Comparison of ENCODE assay signal across 25 cellular contexts in genomic region chr19:18868380-18869230, GRCh38. TPM values are rescaled to one million over a fixed set of nuclear protein-coding genes. Genes with fewer than 3 reads are reported as not detected.
DNase-seq lines count a peak whose midpoint lies in the region; ATAC-seq and TF ChIP-seq lines count a peak whose summit lies in the region.
"Had no signal": no experiment of that assay in that cellular context is flagged by ENCODE, and none has a peak within 500 bp of the region (broad histone marks: within the 10 kb centered on the region; RNA-seq: fewer than 3 reads in every experiment).

No MANE protein-coding gene starts in this region.

- no peaks in the 10 kb centered on the region for H3K27me3 Mint-ChIP-seq in type B pancreatic cell

- ATAC-seq in HG03159 (IDR thresholded peaks at IDR 0.05; ENCODE audit: unreplicated experiment) = no peak
- ATAC-seq: activated CD4-positive, CD25-positive, alpha-beta regulatory T cell treated with anti-CD3 and anti-CD28 coated beads, Interleukin-2, amount 50 U/mL, for 24 hours; activated CD8-positive, alpha-beta T cell treated with anti-CD3 and anti-CD28 coated beads, Interleukin-2, amount 10 ng/mL, durations not matched to agents 7 days and 5 days had no signal

- peak overlapping the region; percentile 40 for H3K4me3 ChIP-seq in left ventricle myocardium inferior
- H3K4me3 ChIP-seq in suprapubic skin = peak overlapping the region; percentile 40
- H3K4me3 ChIP-seq: hepatocyte, upper lobe of left lung had no signal

- peaks cover 39% of the 10 kb centered on the region for H3K27me3 ChIP-seq in left ventricle myocardium inferior (ENCODE audit: low read depth)
- H3K27me3 ChIP-seq in suprapubic skin = peaks cover 15% of the 10 kb centered on the region
- H3K27me3 ChIP-seq: hepatocyte had no signal

- DNase-seq in left ventricle myocardium inferior (no peak), cardiac septum (ENCODE audit: low spot score) (no peak), cerebellar cortex (ENCODE audit: low spot score) (peak; percentile 46), left kidney (ENCODE audit: low read depth, low spot score) (peak; percentile 84), suprapubic skin (ENCODE audit: low spot score in 2 of 2) (peak in 1 of 2 donors; percentile 72), type B pancreatic cell (ENCODE audit: extremely low spot score, unreplicated experiment) (no peak)
- DNase-seq in activated CD4-positive, alpha-beta T cell treated with anti-CD3 and anti-CD28 coated beads for 1 hour = no peak
- DNase-seq: activated CD8-positive, alpha-beta T cell treated with anti-CD3 and anti-CD28 coated beads, Interleukin-2, amount 10 ng/mL, durations not matched to agents 7 days and 5 days; activated naive CD4-positive, alpha-beta T cell treated with Interleukin-2 at 50 U/mL for 16 hours; activated T-cell treated with anti-CD3 and anti-CD28 coated beads, Interleukin-2, amount 50 U/mL, for 24 hours; AML-193; DND-41; GOT3; islet precursor cell; KBM-7; NCI-H146; NCI-H2171; NCI-H526; RPMI8226; stimulated activated CD4-positive, alpha-beta T cell treated with anti-CD3 and anti-CD28 coated beads, Interleukin-4, amount 100 ng/mL, for 1 hour; stomach had no signal

- WGBS in suprapubic skin = 69% methylated on average over 9 of the region's 108 CpGs

- TF ChIP-seq POLR2A in suprapubic skin (IDR thresholded peaks at IDR 0.05) = no peak

- no peaks in the 10 kb centered on the region for H3K9me3 ChIP-seq in left ventricle myocardium inferior (replicated peaks)
- H3K9me3 ChIP-seq in suprapubic skin = no peaks in the 10 kb centered on the region
- H3K9me3 ChIP-seq: stomach, upper lobe of left lung had no signal

- peak; percentile 12 for TF ChIP-seq CTCF in left ventricle myocardium inferior (IDR thresholded peaks at IDR 0.05; ENCODE audit: borderline replicate concordance)
- TF ChIP-seq CTCF in suprapubic skin (IDR thresholded peaks at IDR 0.05) = no peak
- no peak for TF ChIP-seq CTCF in type B pancreatic cell (conservative IDR thresholded peaks at IDR 0.05)

- no peak overlapping the region for H3K4me3 Mint-ChIP-seq in type B pancreatic cell
- H3K4me3 Mint-ChIP-seq: activated CD8-positive, alpha-beta T cell treated with anti-CD3 and anti-CD28 coated beads, Interleukin-2, amount 10 ng/mL, durations not matched to agents 7 days and 5 days; activated T-cell treated with anti-CD3 and anti-CD28 coated beads, Interleukin-2, amount 50 U/mL, for 24 hours had no signal

- H3K27ac ChIP-seq in left ventricle myocardium inferior (replicated peaks) = no peak overlapping the region
- no peak overlapping the region for H3K27ac ChIP-seq in suprapubic skin
- H3K27ac ChIP-seq: hepatocyte, stomach, upper lobe of left lung had no signal

- H3K36me3 ChIP-seq in left ventricle myocardium inferior (peaks cover 41% of the 10 kb centered on the region), suprapubic skin (peaks cover 35% of the 10 kb centered on the region)

- H3K27ac Mint-ChIP-seq in type B pancreatic cell = no peak overlapping the region
- H3K27ac Mint-ChIP-seq: activated CD8-positive, alpha-beta T cell treated with anti-CD3 and anti-CD28 coated beads, Interleukin-2, amount 10 ng/mL, durations not matched to agents 7 days and 5 days; activated T-cell treated with anti-CD3 and anti-CD28 coated beads, Interleukin-2, amount 50 U/mL, for 24 hours had no signal

- H3K36me3 Mint-ChIP-seq in type B pancreatic cell = peaks cover 10% of the 10 kb centered on the region

- no peaks in the 10 kb centered on the region for H3K9me3 Mint-ChIP-seq in type B pancreatic cell
- H3K9me3 Mint-ChIP-seq: activated T-cell treated with anti-CD3 and anti-CD28 coated beads, Interleukin-2, amount 50 U/mL, for 24 hours had no signal

- intact Hi-C loops in left ventricle myocardium inferior (cut with micrococcal nuclease) = no loop called here
- intact Hi-C loops in cardiac septum (cut with DNase I) = no loop called here

- no peak for TF ChIP-seq EP300 in suprapubic skin (IDR thresholded peaks at IDR 0.05)

- H3K4me1 Mint-ChIP-seq in type B pancreatic cell (ENCODE audit: unreplicated experiment) = peaks cover 8% of the 10 kb centered on the region

- peaks cover 25% of the 10 kb centered on the region for H3K4me1 ChIP-seq in left ventricle myocardium inferior
- H3K4me1 ChIP-seq in suprapubic skin = peaks cover 22% of the 10 kb centered on the region

RNA-seq across cellular contexts. Expression of gene CERS1, which starts 27.4 kb away (rescaled TPM):
- total RNA-seq in left ventricle myocardium inferior (1.4 TPM), cardiac septum (1.8 TPM), suprapubic skin (under 1 TPM in 1 of 4 donors, not detected in 3; 0.68 TPM), type B pancreatic cell (ENCODE audit: low replicate concordance) (6.4 and 14.8 TPM in 2 replicates)
- total RNA-seq: activated CD8-positive, alpha-beta T cell treated with anti-CD3 and anti-CD28 coated beads, Interleukin-2, amount 10 ng/mL, durations not matched to agents 7 days and 5 days had no signal

RNA-seq across cellular contexts. Expression of gene UPF1, which starts 36.8 kb away (rescaled TPM):
- total RNA-seq in left ventricle myocardium inferior (32.3 TPM), cardiac septum (40.2 TPM), suprapubic skin (100 to 1,000 TPM in 2 of 4 donors, 10 to 100 TPM in 2; 74.7 to 160 (median 99.2) TPM), type B pancreatic cell (ENCODE audit: low replicate concordance) (72.1 and 76.5 TPM in 2 replicates)

RNA-seq across cellular contexts. Expression of gene COPE, which starts 50.6 kb away (rescaled TPM):
- total RNA-seq in left ventricle myocardium inferior (128 TPM), cardiac septum (133 TPM), suprapubic skin (100 to 1,000 TPM; 112 to 223 (median 208) TPM), type B pancreatic cell (ENCODE audit: low replicate concordance) (171 and 213 TPM in 2 replicates)

RNA-seq across cellular contexts. Expression of gene DDX49, which starts 50.9 kb away (rescaled TPM):
- total RNA-seq in left ventricle myocardium inferior = 22.4 TPM
- total RNA-seq in cardiac septum = 22.9 TPM
- total RNA-seq in suprapubic skin = 10 to 100 TPM; 43.4 to 75.6 (median 58.4) TPM
- total RNA-seq in type B pancreatic cell (ENCODE audit: low replicate concordance) = 58.3 and 58.5 TPM in 2 replicates

Comparison
In these comparisons a context has a peak if more than half of its experiments do, and no peak if none do; other contexts are left out.
1. DNase-seq: peak in cerebellar cortex (single experiment) and left kidney (single experiment); none in left ventricle myocardium inferior (single experiment), cardiac septum (single experiment), type B pancreatic cell (single experiment) and activated CD4-positive, alpha-beta T cell treated with anti-CD3 and anti-CD28 coated beads for 1 hour (single experiment).